Comparison of ENCODE assay signal across 19 cellular contexts in the genomic region with DNA sequence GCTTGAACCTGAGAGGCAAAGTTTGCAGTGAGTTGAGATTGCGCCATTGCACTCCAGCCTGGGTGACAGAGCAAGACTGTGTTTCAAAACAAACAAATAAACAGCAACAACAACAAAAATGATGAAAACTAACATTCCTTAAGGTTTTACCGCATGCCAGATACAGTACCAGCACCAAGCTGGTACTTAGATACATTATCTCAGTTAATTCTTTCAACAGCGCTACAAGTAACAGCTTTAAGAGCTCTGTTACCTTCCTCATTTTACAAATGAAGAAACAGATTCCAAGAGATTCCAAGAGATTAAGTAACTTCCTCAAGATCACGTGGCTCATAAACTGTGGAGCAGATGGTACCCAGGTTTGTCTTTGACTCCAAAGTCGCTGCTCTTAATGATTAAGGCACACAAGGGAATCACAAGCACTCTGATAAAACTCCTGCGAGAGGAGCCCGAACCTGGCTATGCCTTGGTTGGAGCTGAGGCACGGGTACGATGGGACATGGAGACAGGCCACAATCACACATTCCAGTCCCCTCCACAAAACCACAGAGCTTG. TPM values are rescaled to one million over a fixed set of nuclear protein-coding genes. Genes with fewer than 3 reads are reported as not detected.
DNase-seq lines count a peak whose midpoint lies in the region; ATAC-seq, FAIRE-seq and TF ChIP-seq lines count a peak whose summit lies in the region.
"Had no signal": no experiment of that assay in that cellular context is flagged by ENCODE, and none has a peak within 500 bp of the region (broad histone marks: within the 10 kb centered on the region; RNA-seq: fewer than 3 reads in every experiment).

No MANE protein-coding gene starts in this region.

- H3K27me3 ChIP-seq in Panc1 (ENCODE audit: control insufficient read depth, insufficient read depth, low read length) = no peaks in the 10 kb centered on the region
- H3K27me3 ChIP-seq: MG63 had no signal

- H3K36me3 ChIP-seq in Panc1 (ENCODE audit: control insufficient read depth, insufficient read depth, low read length) = no peaks in the 10 kb centered on the region
- H3K36me3 ChIP-seq: MG63 had no signal

- peak; percentile 49 for DNase-seq in D341Med (ENCODE audit: low spot score)
- DNase-seq in HTR-8/SVneo (ENCODE audit: insufficient read length, low spot score) = no peak
- no peak for DNase-seq in Panc1 (ENCODE audit: low read depth, low spot score)
- DNase-seq in foreskin fibroblast = peak; percentile 42 to 67
- DNase-seq in substantia nigra (lab: John Stamatoyannopoulos, UW) = no peak
- no peak for DNase-seq in NCI-H1436 (lab: John Stamatoyannopoulos, UW)
- no peak for DNase-seq in COLO668 (lab: John Stamatoyannopoulos, UW; ENCODE audit: unreplicated experiment)
- DNase-seq in GM13977 (ENCODE audit: low spot score) = no peak
- DNase-seq: AML-193; CD4-positive, CD25-positive, alpha-beta regulatory T cell; MG63; NCI-H1105 treated with DMSO at 0.1 percent for 48 hours; NCI-H1930; NCI-H526; NK-92 treated with Interleukin-12 subunit alpha and Interleukin-12 subunit beta, amount 100 ng/mL, for 24 hours; PC-3; T-cell had no signal

- no peak for ATAC-seq in Panc1
- ATAC-seq: A549, PC-3, T-cell had no signal

- TF ChIP-seq CTCF in Panc1 (IDR thresholded peaks at IDR 0.05) (no peak), foreskin fibroblast (IDR thresholded peaks at IDR 0.05; ENCODE audit: low read depth, low read length) (no peak), GM13977 (IDR thresholded peaks at IDR 0.05; ENCODE audit: extremely low read depth, insufficient read depth, missing control alignments) (no peak)

- H3K9me3 ChIP-seq in Panc1 (ENCODE audit: control insufficient read depth, insufficient read depth, low read depth, low read length) = no peaks in the 10 kb centered on the region
- H3K9me3 ChIP-seq: A549, MG63 had no signal

- peak; percentile 66 for FAIRE-seq in HTR-8/SVneo (lab: Jason Lieb, UNC)
- FAIRE-seq: A549, GM18507 had no signal

- in situ Hi-C loops in Panc1 (cut with HindIII; ENCODE audit: low pct_unique_long_range_greater_than_20kb, low sequenced_read_pairs) = no loop called here
- in situ Hi-C loops in GM13977 (cut with MboI; ENCODE audit: low pct_unique_long_range_greater_than_20kb, low sequenced_read_pairs, unreplicated experiment) = loop anchor here (10.0 kb wide), 1 partner anchor 135 kb away; no protein-coding TSS in a partner anchor

- intact Hi-C loops in Panc1 (cut with micrococcal nuclease; ENCODE audit: unreplicated experiment) = loop anchor here (10.0 kb wide), 1 partner anchor 85 kb away; no protein-coding TSS in a partner anchor

- H3K4me3 ChIP-seq in Panc1 (ENCODE audit: low read depth in 2 of 2, low read length in 2 of 2) (no peak overlapping the region), foreskin fibroblast (ENCODE audit: low read depth in 1 of 2, low read length in 2 of 2) (no peak overlapping the region)
- H3K4me3 ChIP-seq: A549, MG63 had no signal

- H3K4me1 ChIP-seq in Panc1 (ENCODE audit: control insufficient read depth, insufficient read depth, low read length) = peaks cover 7% of the 10 kb centered on the region

- peak overlapping the region; percentile 57; the same call in 1 of the 2 replicates for H3K27ac ChIP-seq in Panc1 (ENCODE audit: low read length)
- no peak overlapping the region for H3K27ac ChIP-seq in substantia nigra (ENCODE audit: low read depth, low read length, poor library complexity, severe bottlenecking)
- H3K27ac ChIP-seq: A549 had no signal

- CTCF ChIA-PET in Panc1 (lab: Charles Lee) = interaction anchor here (0.5 to 0.8 kb wide), 2 partner anchors 16 to 142 kb away, joined by 6 to 9 read pairs; no protein-coding TSS in a partner anchor

- BruUV-seq in Panc1 (replicated peaks; lab: Mats Ljungman, UMichigan) = no TSS peak

- POLR2A ChIA-PET in Panc1 (lab: Charles Lee) = no interaction called here

RNA-seq across cellular contexts. Expression of a gene that starts 17.8 kb away (rescaled TPM):
- total RNA-seq in Panc1 (2021; ENCODE audit: unreplicated experiment) = 9.1 TPM
- 5.6 TPM for polyA plus RNA-seq in Panc1 (2012; ENCODE audit: insufficient read length)
- total RNA-seq: CD4-positive, CD25-positive, alpha-beta regulatory T cell had no signal

RNA-seq across cellular contexts. Expression of a gene that starts 58.8 kb away (rescaled TPM):
- total RNA-seq in Panc1 (2021; ENCODE audit: unreplicated experiment) = 1.6 TPM
- polyA plus RNA-seq in Panc1 (2012; ENCODE audit: insufficient read length) = 1.4 TPM
- total RNA-seq: PC-3 had no signal

Comparison
In these comparisons a context has a peak if more than half of its experiments do, and no peak if none do; other contexts are left out.
1. DNase-seq: peak in D341Med (single experiment) and foreskin fibroblast (2 of 2); none in HTR-8/SVneo (single experiment), Panc1 (single experiment), substantia nigra (0 of 49), NCI-H1436 (single experiment), COLO668 (single experiment) and GM13977 (single experiment).